ENCODE assay signal across 9 cellular contexts in the genomic region with DNA sequence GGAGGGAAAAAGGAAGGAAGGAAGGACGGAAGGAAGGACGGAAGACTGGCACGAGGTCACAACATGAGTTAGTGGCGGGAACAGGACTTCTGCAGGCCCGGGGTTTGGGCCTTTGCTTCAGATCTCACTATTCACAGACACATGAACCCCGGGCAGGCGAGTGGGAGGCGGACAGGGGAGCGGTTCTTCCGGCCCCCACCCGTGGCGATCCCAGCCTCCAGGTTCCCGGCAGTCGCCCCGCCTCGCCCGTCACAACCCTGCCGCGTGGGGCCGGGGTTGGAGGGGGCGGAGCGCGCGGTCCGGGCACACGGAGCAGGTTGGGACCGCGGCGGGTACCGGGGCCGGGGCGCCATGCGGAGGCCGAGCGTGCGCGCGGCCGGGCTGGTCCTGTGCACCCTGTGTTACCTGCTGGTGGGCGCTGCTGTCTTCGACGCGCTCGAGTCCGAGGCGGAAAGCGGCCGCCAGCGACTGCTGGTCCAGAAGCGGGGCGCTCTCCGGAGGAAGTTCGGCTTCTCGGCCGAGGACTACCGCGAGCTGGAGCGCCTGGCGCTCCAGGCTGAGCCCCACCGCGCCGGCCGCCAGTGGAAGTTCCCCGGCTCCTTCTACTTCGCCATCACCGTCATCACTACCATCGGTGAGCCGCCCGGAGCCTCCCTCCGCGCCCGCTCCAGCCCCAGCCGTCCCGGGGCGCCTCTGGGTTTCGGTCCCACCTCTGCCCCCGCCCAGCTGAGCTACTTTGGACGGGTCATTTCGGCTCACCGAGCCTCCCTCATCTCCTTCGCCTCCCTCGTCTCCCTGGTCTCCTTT. TPM values are rescaled to one million over a fixed set of nuclear protein-coding genes. Genes with fewer than 3 reads are reported as not detected.
DNase-seq lines count a peak whose midpoint lies in the region; FAIRE-seq and TF ChIP-seq lines count a peak whose summit lies in the region.
"Had no signal": no experiment of that assay in that cellular context is flagged by ENCODE, and none has a peak within 500 bp of the region (broad histone marks: within the 10 kb centered on the region; RNA-seq: fewer than 3 reads in every experiment).

A gene (plus strand): TSS at position 306 of the 807 bp plus-strand sequence. CDS start 46 bp downstream, at position 352.

- no peaks in the 10 kb centered on the region for H3K36me3 Mint-ChIP-seq in T-helper 2 cell treated with Interferon-gamma antibody and Interleukin-4, amounts not matched to agents 5 μg/mL and 100 μg/mL, for 36 hours (ENCODE audit: low read depth)

- H3K27me3 Mint-ChIP-seq in T-helper 2 cell treated with Interferon-gamma antibody and Interleukin-4, amounts not matched to agents 5 μg/mL and 100 μg/mL, for 36 hours (ENCODE audit: low read depth): peaks cover 37% of the 10 kb centered on the region

- H3K36me3 ChIP-seq in ES-I3 (ENCODE audit: insufficient read depth, low read length): no peaks in the 10 kb centered on the region
- H3K36me3 ChIP-seq in bronchial epithelial cell (ENCODE audit: control insufficient read depth, insufficient read depth, low read length): no peaks in the 10 kb centered on the region
- no peaks in the 10 kb centered on the region for H3K36me3 ChIP-seq in liver (ENCODE audit: control insufficient read depth in 4 of 4, insufficient read depth in 3 of 4, low read depth in 1 of 4, low read length in 3 of 4)

- peak; percentile 22 for DNase-seq in T-helper 2 cell treated with Interferon-gamma antibody and Interleukin-4, amounts not matched to agents 5 μg/mL and 100 μg/mL, for 36 hours (ENCODE audit: low spot score)
- DNase-seq in bronchial epithelial cell (ENCODE audit: low read depth): no peak
- peak; percentile 24 to 33 for DNase-seq in stimulated activated CD8-positive, alpha-beta memory T cell treated with anti-CD3 and anti-CD28 coated beads, Interleukin-15, amount 100 ng/mL, for 4 hours (ENCODE audit: low read depth in 2 of 2)
- DNase-seq in NCI-H2029 (lab: John Stamatoyannopoulos, UW): no peak
- DNase-seq in NCI-H2196 (lab: John Stamatoyannopoulos, UW; ENCODE audit: unreplicated experiment): no peak
- no peak for DNase-seq in NCI-H2171 treated with DMSO at 0.1 percent for 48 hours (lab: John Stamatoyannopoulos, UW)

- H3K9me3 ChIP-seq in ES-I3 (ENCODE audit: control insufficient read depth, insufficient read depth, low read length) (no peaks in the 10 kb centered on the region), liver (ENCODE audit: control insufficient read depth in 4 of 4, low read length in 3 of 4) (no peaks in the 10 kb centered on the region)

- H3K4me3 ChIP-seq in bronchial epithelial cell (ENCODE audit: low read depth, low read length) (peak within 1 kb of the TSS; percentile 35), liver (ENCODE audit: low read depth in 1 of 3, low read length in 3 of 3) (peak within 1 kb of the TSS in 2 of 3 donors; percentile 44 to 53)

- H3K4me3 Mint-ChIP-seq in T-helper 2 cell treated with Interferon-gamma antibody and Interleukin-4, amounts not matched to agents 5 μg/mL and 100 μg/mL, for 36 hours: peak within 1 kb of the TSS; percentile 62

- H3K27ac Mint-ChIP-seq in T-helper 2 cell treated with Interferon-gamma antibody and Interleukin-4, amounts not matched to agents 5 μg/mL and 100 μg/mL, for 36 hours: no peak within 1 kb of the TSS

- WGBS in liver: 4% methylated on average over 82 of the region's 82 CpGs

- TF ChIP-seq CTCF in bronchial epithelial cell (IDR thresholded peaks at IDR 0.05; ENCODE audit: insufficient read depth, low read length, severe bottlenecking) (no peak), liver (IDR thresholded peaks at IDR 0.05; ENCODE audit: low read depth, low read length, missing input control) (no peak)

- no peaks in the 10 kb centered on the region for H3K9me3 Mint-ChIP-seq in T-helper 2 cell treated with Interferon-gamma antibody and Interleukin-4, amounts not matched to agents 5 μg/mL and 100 μg/mL, for 36 hours

- H3K4me1 ChIP-seq in ES-I3 (ENCODE audit: insufficient read depth, low read length) (0 out of 2 replicates have a peak, but pooled peaks cover 7% of the 10 kb centered on the region), liver (ENCODE audit: control insufficient read depth in 4 of 4, insufficient read depth in 4 of 4, low read length in 3 of 4) (peaks cover 7 to 14% (median 8%) of the 10 kb centered on the region in 4 donors)

- H3K27ac ChIP-seq in liver (ENCODE audit: low read depth in 1 of 2, low read length in 2 of 2): no peak within 1 kb of the TSS

- no peak for TF ChIP-seq RAD21 in liver (IDR thresholded peaks at IDR 0.05)

- FAIRE-seq in bronchial epithelial cell (lab: Jason Lieb, UNC): no peak

- H3K27me3 ChIP-seq in bronchial epithelial cell (ENCODE audit: control insufficient read depth, insufficient read depth, low read length) (peaks cover 40% of the 10 kb centered on the region), liver (ENCODE audit: control insufficient read depth in 4 of 4, insufficient read depth in 4 of 4, low read length in 3 of 4) (no peaks in the 10 kb centered on the region)

- H3K9ac ChIP-seq in ES-I3 (ENCODE audit: low read depth, low read length): peak within 1 kb of the TSS; percentile 64
- no peak within 1 kb of the TSS for H3K9ac ChIP-seq in liver (ENCODE audit: low read depth in 1 of 2, low read length in 2 of 2)

- H3K4me1 Mint-ChIP-seq in T-helper 2 cell treated with Interferon-gamma antibody and Interleukin-4, amounts not matched to agents 5 μg/mL and 100 μg/mL, for 36 hours (ENCODE audit: low read depth): peaks cover 3% of the 10 kb centered on the region

TF ChIP-seq in liver, 16 proteins besides CTCF, POLR2A, EP300 and RAD21:
- TF ChIP-seq SP1 (IDR thresholded peaks at IDR 0.05): no peak
- TF ChIP-seq FOXA1 (IDR thresholded peaks at IDR 0.05): no peak
- no peak for TF ChIP-seq GABPA (IDR thresholded peaks at IDR 0.05 in 1 of 2, conservative IDR thresholded peaks at IDR 0.05 in 1 of 2)
- no peak for TF ChIP-seq TAF1 (conservative IDR thresholded peaks at IDR 0.05)
- TF ChIP-seq NR2F2 (IDR thresholded peaks at IDR 0.05): no peak
- TF ChIP-seq, protein P1, sequence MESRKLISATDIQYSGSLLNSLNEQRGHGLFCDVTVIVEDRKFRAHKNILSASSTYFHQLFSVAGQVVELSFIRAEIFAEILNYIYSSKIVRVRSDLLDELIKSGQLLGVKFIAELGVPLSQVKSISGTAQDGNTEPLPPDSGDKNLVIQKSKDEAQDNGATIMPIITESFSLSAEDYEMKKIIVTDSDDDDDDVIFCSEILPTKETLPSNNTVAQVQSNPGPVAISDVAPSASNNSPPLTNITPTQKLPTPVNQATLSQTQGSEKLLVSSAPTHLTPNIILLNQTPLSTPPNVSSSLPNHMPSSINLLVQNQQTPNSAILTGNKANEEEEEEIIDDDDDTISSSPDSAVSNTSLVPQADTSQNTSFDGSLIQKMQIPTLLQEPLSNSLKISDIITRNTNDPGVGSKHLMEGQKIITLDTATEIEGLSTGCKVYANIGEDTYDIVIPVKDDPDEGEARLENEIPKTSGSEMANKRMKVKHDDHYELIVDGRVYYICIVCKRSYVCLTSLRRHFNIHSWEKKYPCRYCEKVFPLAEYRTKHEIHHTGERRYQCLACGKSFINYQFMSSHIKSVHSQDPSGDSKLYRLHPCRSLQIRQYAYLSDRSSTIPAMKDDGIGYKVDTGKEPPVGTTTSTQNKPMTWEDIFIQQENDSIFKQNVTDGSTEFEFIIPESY (IDR thresholded peaks at IDR 0.05): no peak
- TF ChIP-seq RXRA (IDR thresholded peaks at IDR 0.05): no peak
- TF ChIP-seq YY1 (IDR thresholded peaks at IDR 0.05): no peak
- TF ChIP-seq, protein P2, sequence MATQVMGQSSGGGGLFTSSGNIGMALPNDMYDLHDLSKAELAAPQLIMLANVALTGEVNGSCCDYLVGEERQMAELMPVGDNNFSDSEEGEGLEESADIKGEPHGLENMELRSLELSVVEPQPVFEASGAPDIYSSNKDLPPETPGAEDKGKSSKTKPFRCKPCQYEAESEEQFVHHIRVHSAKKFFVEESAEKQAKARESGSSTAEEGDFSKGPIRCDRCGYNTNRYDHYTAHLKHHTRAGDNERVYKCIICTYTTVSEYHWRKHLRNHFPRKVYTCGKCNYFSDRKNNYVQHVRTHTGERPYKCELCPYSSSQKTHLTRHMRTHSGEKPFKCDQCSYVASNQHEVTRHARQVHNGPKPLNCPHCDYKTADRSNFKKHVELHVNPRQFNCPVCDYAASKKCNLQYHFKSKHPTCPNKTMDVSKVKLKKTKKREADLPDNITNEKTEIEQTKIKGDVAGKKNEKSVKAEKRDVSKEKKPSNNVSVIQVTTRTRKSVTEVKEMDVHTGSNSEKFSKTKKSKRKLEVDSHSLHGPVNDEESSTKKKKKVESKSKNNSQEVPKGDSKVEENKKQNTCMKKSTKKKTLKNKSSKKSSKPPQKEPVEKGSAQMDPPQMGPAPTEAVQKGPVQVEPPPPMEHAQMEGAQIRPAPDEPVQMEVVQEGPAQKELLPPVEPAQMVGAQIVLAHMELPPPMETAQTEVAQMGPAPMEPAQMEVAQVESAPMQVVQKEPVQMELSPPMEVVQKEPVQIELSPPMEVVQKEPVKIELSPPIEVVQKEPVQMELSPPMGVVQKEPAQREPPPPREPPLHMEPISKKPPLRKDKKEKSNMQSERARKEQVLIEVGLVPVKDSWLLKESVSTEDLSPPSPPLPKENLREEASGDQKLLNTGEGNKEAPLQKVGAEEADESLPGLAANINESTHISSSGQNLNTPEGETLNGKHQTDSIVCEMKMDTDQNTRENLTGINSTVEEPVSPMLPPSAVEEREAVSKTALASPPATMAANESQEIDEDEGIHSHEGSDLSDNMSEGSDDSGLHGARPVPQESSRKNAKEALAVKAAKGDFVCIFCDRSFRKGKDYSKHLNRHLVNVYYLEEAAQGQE (IDR thresholded peaks at IDR 0.05): no peak
- no peak for TF ChIP-seq HNF4G (IDR thresholded peaks at IDR 0.05)
- TF ChIP-seq JUND (IDR thresholded peaks at IDR 0.05): no peak
- no peak for TF ChIP-seq EGR1 (IDR thresholded peaks at IDR 0.05; ENCODE audit: low read depth in 2 of 2)
- TF ChIP-seq, protein P3, sequence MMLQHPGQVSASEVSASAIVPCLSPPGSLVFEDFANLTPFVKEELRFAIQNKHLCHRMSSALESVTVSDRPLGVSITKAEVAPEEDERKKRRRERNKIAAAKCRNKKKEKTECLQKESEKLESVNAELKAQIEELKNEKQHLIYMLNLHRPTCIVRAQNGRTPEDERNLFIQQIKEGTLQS (IDR thresholded peaks at IDR 0.05): no peak
- no peak for TF ChIP-seq HNF4A (conservative IDR thresholded peaks at IDR 0.05)
- TF ChIP-seq FOXA2 (IDR thresholded peaks at IDR 0.05): no peak
- TF ChIP-seq, protein P4, sequence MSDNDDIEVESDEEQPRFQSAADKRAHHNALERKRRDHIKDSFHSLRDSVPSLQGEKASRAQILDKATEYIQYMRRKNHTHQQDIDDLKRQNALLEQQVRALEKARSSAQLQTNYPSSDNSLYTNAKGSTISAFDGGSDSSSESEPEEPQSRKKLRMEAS (IDR thresholded peaks at IDR 0.05): no peak

RNA-seq across cellular contexts. Expression of the gene that starts here (rescaled TPM):
- total RNA-seq in bronchial epithelial cell (under 0.01 and 0.26 TPM in 2 replicates), liver (under 1 TPM in 1 of 2 donors, not detected in 1; 0.08 TPM)
- polyA plus RNA-seq in liver: under 1 TPM; 0.08 to 0.11 TPM
- total RNA-seq: HT1080 had no signal

Comparison
In these comparisons a context has a peak if more than half of its experiments do, and no peak if none do; other contexts are left out.
1. DNase-seq: peak in T-helper 2 cell treated with Interferon-gamma antibody and Interleukin-4, amounts not matched to agents 5 μg/mL and 100 μg/mL, for 36 hours (single experiment) and stimulated activated CD8-positive, alpha-beta memory T cell treated with anti-CD3 and anti-CD28 coated beads, Interleukin-15, amount 100 ng/mL, for 4 hours (2 of 2); none in bronchial epithelial cell (single experiment), NCI-H2029 (single experiment), NCI-H2196 (single experiment) and NCI-H2171 treated with DMSO at 0.1 percent for 48 hours (single experiment).